9 cellular contexts compared by ENCODE assay signal in the genomic region with DNA sequence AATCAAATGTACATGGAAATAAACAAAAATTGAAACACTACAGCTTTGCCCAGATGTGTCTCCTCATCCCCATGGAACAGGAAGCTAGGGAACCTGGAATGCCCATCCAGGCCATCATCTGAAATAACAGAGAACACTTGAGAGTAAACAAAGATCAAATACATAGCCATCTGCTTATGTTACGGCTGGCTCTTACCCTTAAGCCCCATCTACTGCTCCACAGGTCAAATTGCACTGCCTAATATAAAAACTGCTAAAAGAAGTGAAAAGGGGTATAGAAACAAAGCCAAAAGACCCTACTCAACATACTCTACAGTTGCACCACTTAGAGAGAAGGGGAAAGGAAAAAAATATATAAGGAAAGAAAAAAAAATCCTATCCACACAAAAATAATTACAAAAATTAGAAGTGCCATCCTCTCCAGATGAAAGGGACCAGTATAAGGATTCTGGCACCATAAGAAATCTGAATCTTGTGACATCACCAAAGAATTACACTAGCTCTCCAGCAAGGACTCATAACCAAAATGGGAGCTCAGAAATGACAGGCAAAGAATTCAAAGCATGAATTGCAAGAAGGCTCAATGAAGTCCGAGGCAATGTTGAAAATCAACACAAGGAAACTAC. TPM values are rescaled to one million over a fixed set of nuclear protein-coding genes. Genes with fewer than 3 reads are reported as not detected.
DNase-seq lines count a peak whose midpoint lies in the region; ATAC-seq and TF ChIP-seq lines count a peak whose summit lies in the region.
"Had no signal": no experiment of that assay in that cellular context is flagged by ENCODE, and none has a peak within 500 bp of the region (broad histone marks: within the 10 kb centered on the region; RNA-seq: fewer than 3 reads in every experiment).

No MANE protein-coding gene starts in this region.

- in situ Hi-C loops in HAP-1 (cut with MboI; ENCODE audit: low sequenced_read_pairs): no loop called here

- no peak overlapping the region for H3K27ac Mint-ChIP-seq in natural killer cell
- no peak overlapping the region for H3K27ac Mint-ChIP-seq in natural killer cell treated with Interleukin-12 subunit alpha and Interleukin-12 subunit beta and Interleukin-15 and Interleukin-18, amount 100 ng/mL, for 72 hours
- H3K27ac Mint-ChIP-seq in activated T-cell treated with anti-CD3 and anti-CD28 coated beads, Interleukin-2, amount 50 U/mL, for 24 hours: no peak overlapping the region
- H3K27ac Mint-ChIP-seq: dendritic cell treated with granulocyte-macrophage colony-stimulating factor and Interleukin-4, amounts not matched to agents 40 ng/mL and 50 ng/mL, for 4 days had no signal

- no peaks in the 10 kb centered on the region for H3K9me3 ChIP-seq in HAP-1

- peaks cover 9% of the 10 kb centered on the region for H3K36me3 Mint-ChIP-seq in natural killer cell
- H3K36me3 Mint-ChIP-seq in natural killer cell treated with Interleukin-12 subunit alpha and Interleukin-12 subunit beta and Interleukin-15 and Interleukin-18, amount 100 ng/mL, for 72 hours: peaks cover 5% of the 10 kb centered on the region
- no peaks in the 10 kb centered on the region for H3K36me3 Mint-ChIP-seq in activated T-cell treated with anti-CD3 and anti-CD28 coated beads, Interleukin-2, amount 50 U/mL, for 24 hours (ENCODE audit: low read depth)

- intact Hi-C loops in natural killer cell (cut with micrococcal nuclease): no loop called here

- H3K4me3 ChIP-seq in epithelial cell of esophagus (ENCODE audit: low read length) (no peak overlapping the region), HAP-1 (no peak overlapping the region)

- H3K4me1 Mint-ChIP-seq in natural killer cell: no peaks in the 10 kb centered on the region
- no peaks in the 10 kb centered on the region for H3K4me1 Mint-ChIP-seq in natural killer cell treated with Interleukin-12 subunit alpha and Interleukin-12 subunit beta and Interleukin-15 and Interleukin-18, amount 100 ng/mL, for 72 hours (ENCODE audit: low read depth in 2 of 2)
- no peaks in the 10 kb centered on the region for H3K4me1 Mint-ChIP-seq in activated T-cell treated with anti-CD3 and anti-CD28 coated beads, Interleukin-2, amount 50 U/mL, for 24 hours (ENCODE audit: low read depth)

- no peaks in the 10 kb centered on the region for H3K4me1 ChIP-seq in HAP-1

- TF ChIP-seq CTCF in natural killer cell (IDR thresholded peaks at IDR 0.05) (peak; percentile 28), epithelial cell of esophagus (IDR thresholded peaks at IDR 0.05; ENCODE audit: insufficient read depth, low read depth, low read length, missing control alignments) (peak; percentile 64)

- DNase-seq in natural killer cell: no peak
- DNase-seq in natural killer cell treated with Interleukin-12 subunit alpha and Interleukin-12 subunit beta and Interleukin-15 and Interleukin-18, amount 100 ng/mL, for 72 hours (ENCODE audit: low spot score): no peak
- DNase-seq in NCI-H510A (lab: John Stamatoyannopoulos, UW): peak; percentile 19
- peak; percentile 36 for DNase-seq in epithelial cell of esophagus (ENCODE audit: low read depth)
- DNase-seq in activated T-cell treated with anti-CD3 and anti-CD28 coated beads, Interleukin-2, amount 50 U/mL, for 24 hours: no peak
- no peak for DNase-seq in HAP-1 (ENCODE audit: low spot score in 2 of 2)
- DNase-seq in AG08396 (ENCODE audit: low spot score): no peak
- DNase-seq in HT-29 (ENCODE audit: low spot score): no peak

- H3K9me3 Mint-ChIP-seq in natural killer cell: peaks cover 0 to 2% of the 10 kb centered on the region in 2 donors
- H3K9me3 Mint-ChIP-seq in natural killer cell treated with Interleukin-12 subunit alpha and Interleukin-12 subunit beta and Interleukin-15 and Interleukin-18, amount 100 ng/mL, for 72 hours: no peaks in the 10 kb centered on the region
- peaks cover 5% of the 10 kb centered on the region for H3K9me3 Mint-ChIP-seq in activated T-cell treated with anti-CD3 and anti-CD28 coated beads, Interleukin-2, amount 50 U/mL, for 24 hours

- no peaks in the 10 kb centered on the region for H3K36me3 ChIP-seq in HAP-1 (replicated peaks)

- H3K27me3 ChIP-seq in HAP-1 (ENCODE audit: low read depth): no peaks in the 10 kb centered on the region

- H3K27me3 Mint-ChIP-seq in natural killer cell (ENCODE audit: low read depth in 2 of 2): peaks cover 44 to 77% of the 10 kb centered on the region in 2 donors
- H3K27me3 Mint-ChIP-seq in natural killer cell treated with Interleukin-12 subunit alpha and Interleukin-12 subunit beta and Interleukin-15 and Interleukin-18, amount 100 ng/mL, for 72 hours: peaks cover 46 to 79% of the 10 kb centered on the region in 2 donors
- peaks cover 21% of the 10 kb centered on the region for H3K27me3 Mint-ChIP-seq in activated T-cell treated with anti-CD3 and anti-CD28 coated beads, Interleukin-2, amount 50 U/mL, for 24 hours

- peak in 2 of 3 donors; percentile 41 to 58 for ATAC-seq in natural killer cell
- ATAC-seq in natural killer cell treated with Interleukin-12 subunit alpha and Interleukin-12 subunit beta and Interleukin-15 and Interleukin-18, amount 100 ng/mL, for 72 hours: no peak

- H3K4me3 Mint-ChIP-seq in natural killer cell: no peak overlapping the region
- H3K4me3 Mint-ChIP-seq in natural killer cell treated with Interleukin-12 subunit alpha and Interleukin-12 subunit beta and Interleukin-15 and Interleukin-18, amount 100 ng/mL, for 72 hours: no peak overlapping the region
- no peak overlapping the region for H3K4me3 Mint-ChIP-seq in activated T-cell treated with anti-CD3 and anti-CD28 coated beads, Interleukin-2, amount 50 U/mL, for 24 hours
- H3K4me3 Mint-ChIP-seq: dendritic cell treated with granulocyte-macrophage colony-stimulating factor and Interleukin-4, amounts not matched to agents 40 ng/mL and 50 ng/mL, for 4 days had no signal

RNA-seq across cellular contexts. Expression of a gene that starts 26.9 kb away (rescaled TPM):
- total RNA-seq in natural killer cell: not detected
- not detected for total RNA-seq in natural killer cell treated with Interleukin-12 subunit alpha and Interleukin-12 subunit beta and Interleukin-15 and Interleukin-18, amount 100 ng/mL, for 72 hours
- not detected in 2 replicates for total RNA-seq in HT-29 (2014; rRNA removed; shearing (Covaris generic))

RNA-seq across cellular contexts. Expression of a gene that starts 43.1 kb away (rescaled TPM):
- not detected for total RNA-seq in natural killer cell
- not detected for total RNA-seq in natural killer cell treated with Interleukin-12 subunit alpha and Interleukin-12 subunit beta and Interleukin-15 and Interleukin-18, amount 100 ng/mL, for 72 hours
- not detected in 2 replicates for total RNA-seq in HT-29 (2014; rRNA removed; shearing (Covaris generic))

RNA-seq across cellular contexts. Expression of a gene that starts 52.4 kb away (rescaled TPM):
- not detected for total RNA-seq in natural killer cell
- total RNA-seq in natural killer cell treated with Interleukin-12 subunit alpha and Interleukin-12 subunit beta and Interleukin-15 and Interleukin-18, amount 100 ng/mL, for 72 hours: not detected
- total RNA-seq in HT-29 (2014; rRNA removed; shearing (Covaris generic)): not detected in 2 replicates

RNA-seq across cellular contexts. Expression of a gene that starts 55.3 kb away (rescaled TPM):
- total RNA-seq in natural killer cell: not detected
- total RNA-seq in natural killer cell treated with Interleukin-12 subunit alpha and Interleukin-12 subunit beta and Interleukin-15 and Interleukin-18, amount 100 ng/mL, for 72 hours: not detected
- total RNA-seq in HT-29 (2014; rRNA removed; shearing (Covaris generic)): not detected in 2 replicates

Comparison
In these comparisons a context has a peak if more than half of its experiments do, and no peak if none do; other contexts are left out.
1. ATAC-seq: peak in natural killer cell (2 of 3); none in natural killer cell treated with Interleukin-12 subunit alpha and Interleukin-12 subunit beta and Interleukin-15 and Interleukin-18, amount 100 ng/mL, for 72 hours (0 of 2).
2. DNase-seq: peak in NCI-H510A (single experiment) and epithelial cell of esophagus (single experiment); none in natural killer cell (single experiment), natural killer cell treated with Interleukin-12 subunit alpha and Interleukin-12 subunit beta and Interleukin-15 and Interleukin-18, amount 100 ng/mL, for 72 hours (single experiment), activated T-cell treated with anti-CD3 and anti-CD28 coated beads, Interleukin-2, amount 50 U/mL, for 24 hours (single experiment), HAP-1 (0 of 2), AG08396 (single experiment) and HT-29 (single experiment).